ENCODE assay signal across 15 cellular contexts in the genomic region with DNA sequence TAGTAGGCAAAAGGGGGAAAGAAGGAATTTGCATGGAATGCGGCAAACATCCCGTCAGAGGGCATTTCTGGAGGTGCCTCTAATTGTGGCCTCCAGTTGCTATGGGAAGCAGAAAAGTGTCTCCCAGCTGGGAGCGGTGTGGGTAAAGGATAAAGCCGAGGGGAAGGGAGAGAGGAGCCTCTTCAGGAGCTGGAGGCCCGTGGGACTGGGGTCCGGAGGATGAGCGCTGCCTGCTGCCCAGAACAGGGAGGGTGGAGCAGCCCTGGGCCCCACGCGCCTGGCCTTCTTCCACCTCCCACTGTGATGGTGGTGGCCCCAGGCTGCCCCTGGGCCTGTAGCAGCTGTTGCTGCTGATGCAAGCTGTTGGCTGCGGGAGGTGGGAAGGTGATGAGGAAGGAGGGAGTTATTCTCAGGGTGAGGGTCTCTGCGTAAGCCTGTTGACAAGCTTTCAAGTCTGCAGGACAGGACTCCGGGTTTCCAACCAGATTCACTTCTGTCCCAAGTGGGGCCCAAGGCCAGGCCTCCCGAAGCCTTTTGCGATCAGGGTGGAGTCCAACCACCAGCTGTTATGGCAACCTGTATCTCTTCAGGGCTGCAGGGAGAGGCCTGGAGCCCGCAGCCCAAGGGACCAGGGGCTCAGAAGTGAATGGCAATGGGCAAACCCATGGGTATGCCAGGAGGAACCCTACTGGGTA. TPM values are rescaled to one million over a fixed set of nuclear protein-coding genes. Genes with fewer than 3 reads are reported as not detected.
DNase-seq lines count a peak whose midpoint lies in the region; ATAC-seq and TF ChIP-seq lines count a peak whose summit lies in the region.
"Had no signal": no experiment of that assay in that cellular context is flagged by ENCODE, and none has a peak within 500 bp of the region (broad histone marks: within the 10 kb centered on the region; RNA-seq: fewer than 3 reads in every experiment).

No MANE protein-coding gene starts in this region.

- H3K27ac ChIP-seq in GM23338 (ENCODE audit: low read depth) (no peak overlapping the region), left ventricle myocardium inferior (replicated peaks) (peak overlapping the region; percentile 79)
- H3K27ac ChIP-seq: PC-9 had no signal

- POLR2A ChIA-PET in WTC11 (lab: Charles Lee), result interaction anchor here (0.8 to 1.1 kb wide), 3 partner anchors 28 to 304 kb away, joined by 3 read pairs; partner anchors contain the start of genes EIF2B2 and FOS

- H3K9me2 ChIP-seq in GM23338 (ENCODE audit: insufficient read depth), result no peaks in the 10 kb centered on the region

- 0 out of 2 replicates have a peak overlapping the region, but pooled peaks have one; percentile 38 for H3K4me2 ChIP-seq in GM23338
- H3K4me2 ChIP-seq: PC-9 had no signal

- H3K4me3 ChIP-seq in GM23338, result no peak overlapping the region
- H3K4me3 ChIP-seq in left ventricle myocardium inferior, result no peak overlapping the region
- H3K4me3 ChIP-seq: PC-9 had no signal

- intact Hi-C loops in left ventricle myocardium inferior (cut with micrococcal nuclease), result no loop called here

- peaks cover 22% of the 10 kb centered on the region for H3K4me1 ChIP-seq in GM23338 (ENCODE audit: insufficient read depth)
- H3K4me1 ChIP-seq in left ventricle myocardium inferior, result peaks cover 43% of the 10 kb centered on the region

- H3K36me3 Mint-ChIP-seq in GM23338 (ENCODE audit: low read depth) (no peaks in the 10 kb centered on the region), WTC11 (no peaks in the 10 kb centered on the region), neural crest cell (ENCODE audit: low read depth) (no peaks in the 10 kb centered on the region)
- H3K36me3 Mint-ChIP-seq: stimulated activated naive B cell treated with anti-CD40 and anti-IgM and Interleukin-4, amounts not matched to agents 10 μg/mL and 1 μg/mL and 100 μg/mL, for 72 hours had no signal

- no peaks in the 10 kb centered on the region for H3K9me3 ChIP-seq in left ventricle myocardium inferior (replicated peaks)

- peaks cover 5% of the 10 kb centered on the region for H3K27me3 Mint-ChIP-seq in GM23338 (ENCODE audit: insufficient read depth, low read depth, poor library complexity)
- no peaks in the 10 kb centered on the region for H3K27me3 Mint-ChIP-seq in WTC11 (ENCODE audit: low read depth)
- no peaks in the 10 kb centered on the region for H3K27me3 Mint-ChIP-seq in neural crest cell (ENCODE audit: low read depth)
- H3K27me3 Mint-ChIP-seq: stimulated activated naive B cell treated with anti-CD40 and anti-IgM and Interleukin-4, amounts not matched to agents 10 μg/mL and 1 μg/mL and 100 μg/mL, for 72 hours had no signal

- DNase-seq in GM23338 (ENCODE audit: low spot score) (peak; percentile 76), WTC11 (ENCODE audit: low spot score) (peak; percentile 7), left ventricle myocardium inferior (peak; percentile 73), neural crest cell (ENCODE audit: low read depth, low spot score) (no peak), HK-2 (ENCODE audit: unreplicated experiment) (no peak), SKM-1 (lab: John Stamatoyannopoulos, UW; ENCODE audit: unreplicated experiment) (no peak), hippocampal formation (lab: John Stamatoyannopoulos, UW) (no peak), NCI-H2171 (lab: John Stamatoyannopoulos, UW) (no peak)
- DNase-seq: GDM1; NCI-H1694 treated with DMSO at 0.1 percent for 48 hours; nucleus accumbens; PC-9; small intestine; stimulated activated naive B cell treated with anti-CD40 and anti-IgM and Interleukin-4, amounts not matched to agents 10 μg/mL and 1 μg/mL and 100 μg/mL, for 72 hours; T-helper 1 cell had no signal

- H3K27ac Mint-ChIP-seq in GM23338 (peak overlapping the region; percentile 13; the same call in 1 of the 2 replicates), WTC11 (no peak overlapping the region), neural crest cell (ENCODE audit: unreplicated experiment) (peak overlapping the region; percentile 13)
- H3K27ac Mint-ChIP-seq: stimulated activated naive B cell treated with anti-CD40 and anti-IgM and Interleukin-4, amounts not matched to agents 10 μg/mL and 1 μg/mL and 100 μg/mL, for 72 hours had no signal

- H3K9me3 Mint-ChIP-seq in GM23338 (no peaks in the 10 kb centered on the region), WTC11 (no peaks in the 10 kb centered on the region), neural crest cell (no peaks in the 10 kb centered on the region)
- H3K9me3 Mint-ChIP-seq: stimulated activated naive B cell treated with anti-CD40 and anti-IgM and Interleukin-4, amounts not matched to agents 10 μg/mL and 1 μg/mL and 100 μg/mL, for 72 hours had no signal

- H3K27me3 ChIP-seq in GM23338 (ENCODE audit: insufficient read depth) (no peaks in the 10 kb centered on the region), left ventricle myocardium inferior (ENCODE audit: low read depth) (no peaks in the 10 kb centered on the region)

- H4K20me1 ChIP-seq in GM23338 (replicated peaks; ENCODE audit: insufficient read depth), result no peaks in the 10 kb centered on the region

- H3K36me3 ChIP-seq in GM23338 (ENCODE audit: insufficient read depth) (no peaks in the 10 kb centered on the region), left ventricle myocardium inferior (no peaks in the 10 kb centered on the region)

- H3K4me3 Mint-ChIP-seq in GM23338, result peak overlapping the region; percentile 5; the same call in 1 of the 3 replicates
- no peak overlapping the region for H3K4me3 Mint-ChIP-seq in WTC11
- H3K4me3 Mint-ChIP-seq in neural crest cell, result no peak overlapping the region
- H3K4me3 Mint-ChIP-seq: stimulated activated naive B cell treated with anti-CD40 and anti-IgM and Interleukin-4, amounts not matched to agents 10 μg/mL and 1 μg/mL and 100 μg/mL, for 72 hours had no signal

- CTCF ChIA-PET in WTC11 (lab: Charles Lee), result interaction anchor here (0.6 to 4.0 kb wide), 5 partner anchors 10 to 114 kb away, joined by 3 to 20 read pairs (median 4); no protein-coding TSS in a partner anchor

- ATAC-seq in GM23338 (peak; percentile 39), WTC11 (peak; percentile 47)
- ATAC-seq: stimulated activated naive B cell treated with anti-CD40 and anti-IgM and Interleukin-4, amounts not matched to agents 10 μg/mL and 1 μg/mL and 100 μg/mL, for 72 hours had no signal

- peaks cover 28% of the 10 kb centered on the region for H3K4me1 Mint-ChIP-seq in GM23338
- peaks cover 30% of the 10 kb centered on the region for H3K4me1 Mint-ChIP-seq in WTC11
- peaks cover 29% of the 10 kb centered on the region for H3K4me1 Mint-ChIP-seq in neural crest cell
- H3K4me1 Mint-ChIP-seq: stimulated activated naive B cell treated with anti-CD40 and anti-IgM and Interleukin-4, amounts not matched to agents 10 μg/mL and 1 μg/mL and 100 μg/mL, for 72 hours had no signal

- no peaks in the 10 kb centered on the region for H3K79me2 ChIP-seq in GM23338 (replicated peaks; ENCODE audit: insufficient read depth)

- TF ChIP-seq CTCF in GM23338 (conservative IDR thresholded peaks at IDR 0.05; ENCODE audit: low read depth in 2 of 2) (no peak), WTC11 (IDR thresholded peaks at IDR 0.05) (no peak), left ventricle myocardium inferior (IDR thresholded peaks at IDR 0.05; ENCODE audit: borderline replicate concordance) (no peak), neural crest cell (conservative IDR thresholded peaks at IDR 0.05) (no peak)

- peak overlapping the region; percentile 48 for H2AFZ ChIP-seq in GM23338
- H2AFZ ChIP-seq: PC-9 had no signal

- H3F3A ChIP-seq in GM23338 (replicated peaks; ENCODE audit: low read depth), result no peaks in the 10 kb centered on the region

TF ChIP-seq in GM23338, 12 proteins besides CTCF, POLR2A, EP300 and RAD21 (continues in another document):
- TF ChIP-seq ETS1 (IDR thresholded peaks at IDR 0.05) (no peak), CREB1 (CRISPR knock-in tag; IDR thresholded peaks at IDR 0.05; ENCODE audit: low read depth) (no peak)

TF ChIP-seq in WTC11, 78 proteins besides CTCF, POLR2A, EP300 and RAD21:
- TF ChIP-seq ZNF121 (CRISPR knock-in tag; IDR thresholded peaks at IDR 0.05) (0 out of 2 replicates have a peak, but pooled peaks have one; percentile 8), NR2C2 (CRISPR knock-in tag; IDR thresholded peaks at IDR 0.05) (no peak)
TF ChIP-seq in WTC11: peak in this region for 1.

RNA-seq across cellular contexts. Expression of gene PGF, which starts 19.1 kb away (rescaled TPM):
- total RNA-seq in GM23338 (2014; rRNA removed; shearing (Covaris generic)), result 6.3 and 9.5 TPM in 2 replicates
- 2.9 and 5.1 TPM in 2 replicates for polyA plus RNA-seq in GM23338 (2016; fragmentation: Nextera tagmentation; extraction: Ambion mirVana)
- 5.0 to 6.7 TPM (median 6.5 TPM) in 3 replicates for total RNA-seq in WTC11 (2021)
- total RNA-seq in left ventricle myocardium inferior, result 4.2 TPM
- total RNA-seq in neural crest cell, result 2.9 and 3.9 TPM in 2 replicates

RNA-seq across cellular contexts. Expression of gene EIF2B2, which starts 28.2 kb away (rescaled TPM):
- total RNA-seq in GM23338 (2014; rRNA removed; shearing (Covaris generic)), result 39.2 and 41.4 TPM in 2 replicates
- 36.4 and 40.5 TPM in 2 replicates for polyA plus RNA-seq in GM23338 (2016; fragmentation: Nextera tagmentation; extraction: Ambion mirVana)
- 46.0 to 50.7 TPM (median 50.5 TPM) in 3 replicates for total RNA-seq in WTC11 (2021)
- total RNA-seq in left ventricle myocardium inferior, result 31.5 TPM
- total RNA-seq in neural crest cell, result 50.5 TPM in 2 replicates

RNA-seq across cellular contexts. Expression of gene RPS6KL1, which starts 51.5 kb away (rescaled TPM):
- total RNA-seq in GM23338 (2014; rRNA removed; shearing (Covaris generic)), result 6.5 and 11.6 TPM in 2 replicates
- polyA plus RNA-seq in GM23338 (2016; fragmentation: Nextera tagmentation; extraction: Ambion mirVana), result 4.6 and 5.6 TPM in 2 replicates
- total RNA-seq in WTC11 (2021) (10.6 to 12.6 TPM (median 12.2 TPM) in 3 replicates), left ventricle myocardium inferior (20.5 TPM), neural crest cell (13.9 and 14.1 TPM in 2 replicates)

Comparison
In these comparisons a context has a peak if more than half of its experiments do, and no peak if none do; other contexts are left out.
1. DNase-seq: peak in GM23338 (single experiment), WTC11 (single experiment) and left ventricle myocardium inferior (single experiment); none in neural crest cell (single experiment), HK-2 (single experiment), SKM-1 (single experiment), hippocampal formation (0 of 2) and NCI-H2171 (single experiment).